In genomic region chr4:102541708-102542107, GRCh38 we compare ENCODE assay signal across 17 cellular contexts. TPM values are rescaled to one million over a fixed set of nuclear protein-coding genes. Genes with fewer than 3 reads are reported as not detected.
DNase-seq lines count a peak whose midpoint lies in the region; ATAC-seq and TF ChIP-seq lines count a peak whose summit lies in the region.
"Had no signal": no experiment of that assay in that cellular context is flagged by ENCODE, and none has a peak within 500 bp of the region (broad histone marks: within the 10 kb centered on the region; RNA-seq: fewer than 3 reads in every experiment).

No MANE protein-coding gene starts in this region.

- peaks cover 63% of the 10 kb centered on the region for H3K4me1 Mint-ChIP-seq in activated T-cell treated with anti-CD3 and anti-CD28 coated beads, Interleukin-2, amount 50 U/mL, for 24 hours (ENCODE audit: low read depth)
- H3K4me1 Mint-ChIP-seq in endothelial cell (ENCODE audit: unreplicated experiment), result no peaks in the 10 kb centered on the region

- H3K4me3 ChIP-seq in OCI-LY1 (ENCODE audit: low read depth, low read length, poor library complexity, severe bottlenecking), result no peak overlapping the region
- H3K4me3 ChIP-seq: GM23248, lower lobe of right lung, prostate gland had no signal

- H3K27ac Mint-ChIP-seq in activated T-cell treated with anti-CD3 and anti-CD28 coated beads, Interleukin-2, amount 50 U/mL, for 24 hours, result peak overlapping the region; percentile 38
- no peak overlapping the region for H3K27ac Mint-ChIP-seq in endothelial cell (ENCODE audit: unreplicated experiment)

- no peaks in the 10 kb centered on the region for H4K20me1 ChIP-seq in OCI-LY1 (ENCODE audit: insufficient read depth, low read length)

- no peaks in the 10 kb centered on the region for H3K4me1 ChIP-seq in OCI-LY1 (ENCODE audit: insufficient read depth, low read length, severe bottlenecking)
- H3K4me1 ChIP-seq: lower lobe of right lung, prostate gland had no signal

- no peaks in the 10 kb centered on the region for H3K9me3 Mint-ChIP-seq in activated T-cell treated with anti-CD3 and anti-CD28 coated beads, Interleukin-2, amount 50 U/mL, for 24 hours
- no peaks in the 10 kb centered on the region for H3K9me3 Mint-ChIP-seq in endothelial cell (ENCODE audit: unreplicated experiment)

- no peak overlapping the region for H3K9ac ChIP-seq in OCI-LY1 (ENCODE audit: low read length)
- H3K9ac ChIP-seq: GM23248 had no signal

- peak; percentile 32; the same call in 1 of the 2 replicates for TF ChIP-seq CTCF in OCI-LY1 (IDR thresholded peaks at IDR 0.05; ENCODE audit: low read length)
- TF ChIP-seq CTCF in endothelial cell (IDR thresholded peaks at IDR 0.05; ENCODE audit: unreplicated experiment), result no peak

- no peaks in the 10 kb centered on the region for H3K79me2 ChIP-seq in OCI-LY1 (ENCODE audit: insufficient read depth, low read length)

- no peaks in the 10 kb centered on the region for H3K27me3 Mint-ChIP-seq in activated T-cell treated with anti-CD3 and anti-CD28 coated beads, Interleukin-2, amount 50 U/mL, for 24 hours
- peaks cover 2% of the 10 kb centered on the region for H3K27me3 Mint-ChIP-seq in endothelial cell (ENCODE audit: unreplicated experiment)

- H3K9me3 ChIP-seq in OCI-LY1 (ENCODE audit: low read length), result no peaks in the 10 kb centered on the region
- H3K9me3 ChIP-seq: lower lobe of right lung, prostate gland had no signal

- H3F3A ChIP-seq in OCI-LY1 (ENCODE audit: insufficient read depth, low read length), result no peaks in the 10 kb centered on the region

- H3K4me2 ChIP-seq in OCI-LY1 (ENCODE audit: low read length), result no peak overlapping the region

- H3K9me2 ChIP-seq in OCI-LY1 (ENCODE audit: low read depth, low read length), result no peaks in the 10 kb centered on the region

- no peak overlapping the region for H3K4me3 Mint-ChIP-seq in activated T-cell treated with anti-CD3 and anti-CD28 coated beads, Interleukin-2, amount 50 U/mL, for 24 hours
- H3K4me3 Mint-ChIP-seq in endothelial cell (ENCODE audit: unreplicated experiment), result no peak overlapping the region

- no peak for DNase-seq in activated T-cell treated with anti-CD3 and anti-CD28 coated beads, Interleukin-2, amount 50 U/mL, for 24 hours
- DNase-seq in activated T-cell treated with anti-CD3 and anti-CD28 coated beads for 4 hours (no peak), endothelial cell (ENCODE audit: low spot score) (peak; percentile 53), pons (ENCODE audit: low spot score) (peak; percentile 79), MV-4-11 (lab: John Stamatoyannopoulos, UW) (no peak)
- DNase-seq: ACHN; cortex of kidney; EL; foreskin melanocyte; GM23248; lower lobe of right lung; stimulated activated CD4-positive, alpha-beta T cell treated with anti-CD3 and anti-CD28 coated beads, Interleukin-2, amount 100 ng/mL, for 48 hours had no signal

- no peak for ATAC-seq in GM18498 (IDR thresholded peaks at IDR 0.05; ENCODE audit: unreplicated experiment)
- ATAC-seq in GM18861 (IDR thresholded peaks at IDR 0.05; ENCODE audit: unreplicated experiment), result no peak

- H2AFZ ChIP-seq in OCI-LY1 (ENCODE audit: low read length), result no peak overlapping the region
- H2AFZ ChIP-seq: GM23248 had no signal

- H3K27ac ChIP-seq in OCI-LY1 (ENCODE audit: low read depth, low read length, poor library complexity, severe bottlenecking), result no peak overlapping the region
- H3K27ac ChIP-seq: GM23248, lower lobe of right lung, prostate gland, VCaP had no signal

- peaks cover 94% of the 10 kb centered on the region for H3K36me3 Mint-ChIP-seq in activated T-cell treated with anti-CD3 and anti-CD28 coated beads, Interleukin-2, amount 50 U/mL, for 24 hours (ENCODE audit: low read depth)
- H3K36me3 Mint-ChIP-seq in endothelial cell (ENCODE audit: low read depth, unreplicated experiment), result peaks cover 9% of the 10 kb centered on the region

- H3K36me3 ChIP-seq in OCI-LY1 (ENCODE audit: insufficient read depth, low read length), result peaks cover 47% of the 10 kb centered on the region; the same call in 1 of the 2 replicates
- H3K36me3 ChIP-seq: prostate gland had no signal

- H3K27me3 ChIP-seq in OCI-LY1 (ENCODE audit: insufficient read depth, low read length), result no peaks in the 10 kb centered on the region

RNA-seq across cellular contexts. Expression of gene NFKB1, which starts 40.5 kb away (rescaled TPM):
- total RNA-seq in endothelial cell (ENCODE audit: unreplicated experiment), result 26.0 TPM

Comparison
In these comparisons a context has a peak if more than half of its experiments do, and no peak if none do; other contexts are left out.
1. DNase-seq: peak in endothelial cell (single experiment) and pons (single experiment); none in activated T-cell treated with anti-CD3 and anti-CD28 coated beads, Interleukin-2, amount 50 U/mL, for 24 hours (single experiment), activated T-cell treated with anti-CD3 and anti-CD28 coated beads for 4 hours (single experiment) and MV-4-11 (single experiment).